1 cellular context compared by ENCODE assay signal in the genomic region with DNA sequence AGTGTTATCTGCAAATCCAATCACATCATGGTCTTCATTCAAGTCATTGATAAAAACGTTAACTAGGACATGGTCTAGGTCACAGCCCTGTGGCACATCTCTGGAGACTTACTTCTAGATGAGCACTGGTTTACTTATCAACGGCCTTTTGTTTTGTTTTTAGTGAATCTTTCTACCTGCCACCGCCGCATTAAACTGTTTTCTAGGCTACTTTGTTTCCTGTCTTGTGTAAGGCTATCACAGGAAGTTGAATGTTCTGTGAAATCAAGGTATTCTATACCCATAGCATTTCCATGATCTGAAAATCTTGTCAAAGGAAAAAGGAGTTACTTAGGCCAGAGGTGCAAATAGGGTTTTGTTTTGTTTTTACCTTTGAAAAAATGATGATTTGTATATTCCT.
TF ChIP-seq lines count a peak whose summit lies in the region.

No MANE protein-coding gene starts in this region.

TF ChIP-seq in HepG2, 621 proteins besides CTCF, POLR2A, EP300 and RAD21:
- TF ChIP-seq SCMH1 (CRISPR knock-in tag; IDR thresholded peaks at IDR 0.05; ENCODE audit: borderline replicate concordance): no peak
- no peak for TF ChIP-seq ZNF234 (CRISPR knock-in tag; conservative IDR thresholded peaks at IDR 0.05)
- no peak for TF ChIP-seq MIER3 (CRISPR knock-in tag; IDR thresholded peaks at IDR 0.05; ENCODE audit: borderline replicate concordance)
